ENCODE assay signal across 9 cellular contexts in the genomic region with DNA sequence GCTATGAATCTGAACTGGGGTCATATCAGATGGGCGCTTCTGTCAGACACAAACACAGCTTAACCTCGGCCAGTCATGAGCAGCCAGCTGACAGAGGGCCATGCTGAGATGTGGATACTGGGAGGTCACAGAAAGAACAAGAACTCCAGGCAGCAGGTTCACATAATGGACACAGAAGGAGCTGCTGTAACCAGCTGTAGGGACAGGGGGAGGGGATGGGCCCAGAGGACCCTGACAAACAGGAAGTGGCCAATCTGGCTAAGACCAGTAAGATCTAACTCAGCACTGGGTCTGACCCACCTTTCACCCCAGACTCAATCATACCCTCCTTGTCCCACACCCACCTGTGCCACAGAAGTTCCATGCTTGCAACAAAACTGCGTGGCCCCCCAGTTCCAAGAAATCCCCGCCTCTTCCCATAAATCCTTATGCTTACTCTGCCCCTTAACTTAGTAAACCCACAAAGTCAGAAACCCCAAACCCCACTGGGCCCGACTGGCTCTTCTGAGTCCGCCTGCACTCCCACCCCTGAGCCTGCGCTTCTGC. TPM values are rescaled to one million over a fixed set of nuclear protein-coding genes. Genes with fewer than 3 reads are reported as not detected.
DNase-seq lines count a peak whose midpoint lies in the region; ATAC-seq, FAIRE-seq and TF ChIP-seq lines count a peak whose summit lies in the region.
"Had no signal": no experiment of that assay in that cellular context is flagged by ENCODE, and none has a peak within 500 bp of the region (broad histone marks: within the 10 kb centered on the region; RNA-seq: fewer than 3 reads in every experiment).

No MANE protein-coding gene starts in this region.

- TF ChIP-seq RAD21 in HepG2 (CRISPR knock-in tag; IDR thresholded peaks at IDR 0.05) = no peak

- no peak for TF ChIP-seq EP300 in HepG2 (IDR thresholded peaks at IDR 0.05; ENCODE audit: low read depth in 2 of 2, low read length in 2 of 2)
- TF ChIP-seq EP300 in HepG2 (CRISPR knock-in tag; IDR thresholded peaks at IDR 0.05; ENCODE audit: borderline replicate concordance) = no peak
- no peak for TF ChIP-seq EP300 in suprapubic skin (IDR thresholded peaks at IDR 0.05)

- POLR2A ChIA-PET in activated CD8-positive, alpha-beta T cell treated with anti-CD3 and anti-CD28 coated beads for 36 hours (lab: Charles Lee) = interaction anchor here (1.1 to 1.8 kb wide), 3 partner anchors 12 to 40 kb away, joined by 3 to 6 read pairs (median 3); no protein-coding TSS in a partner anchor
- POLR2A ChIA-PET in HepG2 (lab: Yijun Ruan, JAX) = interaction anchor here (0.7 kb wide), 1 partner anchor 62 kb away, joined by 3 read pairs; no protein-coding TSS in a partner anchor

- no peak overlapping the region for H3K4me2 ChIP-seq in HepG2 (ENCODE audit: low read depth, low read length)

- TF ChIP-seq POLR2A in HepG2 (IDR thresholded peaks at IDR 0.05; ENCODE audit: insufficient read depth in 1 of 2, low read depth in 2 of 2, low read length in 2 of 2) (no peak), suprapubic skin (IDR thresholded peaks at IDR 0.05) (no peak)

- CTCF ChIA-PET in activated CD8-positive, alpha-beta T cell treated with anti-CD3 and anti-CD28 coated beads for 36 hours (lab: Charles Lee) = interaction anchor here (0.7 to 3.7 kb wide), 6 partner anchors 16 to 285 kb away, joined by 3 to 17 read pairs (median 6); no protein-coding TSS in a partner anchor
- CTCF ChIA-PET in HepG2 (lab: Yijun Ruan, JAX; ENCODE audit: low intra/inter-chr PET ratio, low total read pairs) = no interaction called here

- peak; percentile 17 for DNase-seq in activated CD4-positive, alpha-beta T cell treated with anti-CD3 and anti-CD28 coated beads for 48 hours
- DNase-seq in activated CD4-positive, alpha-beta T cell treated with anti-CD3 and anti-CD28 coated beads, Interleukin-2, amount 50 U/mL, for 1 hour = no peak
- DNase-seq in activated CD8-positive, alpha-beta T cell treated with anti-CD3 and anti-CD28 coated beads for 36 hours = peak; percentile 59
- DNase-seq in HepG2 (ENCODE audit: low spot score) (no peak), suprapubic skin (ENCODE audit: low spot score in 2 of 2) (no peak), foreskin melanocyte (no peak)
- DNase-seq: CD4-positive, alpha-beta T cell had no signal

- in situ Hi-C loops in HepG2 (cut with HindIII; ENCODE audit: extremely low pct_ligation_motif_present, low pct_unique_long_range_greater_than_20kb) = loop anchor here (5.0 kb wide), 1 partner anchor 90 kb away; no protein-coding TSS in a partner anchor

- TF ChIP-seq CTCF in activated CD8-positive, alpha-beta T cell treated with anti-CD3 and anti-CD28 coated beads for 36 hours (IDR thresholded peaks at IDR 0.05) = no peak
- no peak for TF ChIP-seq CTCF in HepG2 (CRISPR knock-in tag; IDR thresholded peaks at IDR 0.05)
- no peak for TF ChIP-seq CTCF in suprapubic skin (IDR thresholded peaks at IDR 0.05)

- H3K9ac ChIP-seq in HepG2 (ENCODE audit: insufficient read depth, low read depth, low read length) = no peak overlapping the region

- peaks cover 32% of the 10 kb centered on the region for H3K4me1 ChIP-seq in HepG2 (ENCODE audit: insufficient read depth, low read length)
- H3K4me1 ChIP-seq in suprapubic skin = peaks cover 32% of the 10 kb centered on the region

- H3K4me3 ChIP-seq in HepG2 (replicated peaks in 1 of 3; ENCODE audit: insufficient read depth in 1 of 3, low read depth in 2 of 3, low read length in 3 of 3) = no peak overlapping the region
- H3K4me3 ChIP-seq in suprapubic skin = no peak overlapping the region

- H3K27me3 Mint-ChIP-seq in activated CD8-positive, alpha-beta T cell treated with anti-CD3 and anti-CD28 coated beads for 36 hours = no peaks in the 10 kb centered on the region

- no peaks in the 10 kb centered on the region for H3K27me3 ChIP-seq in HepG2 (ENCODE audit: control insufficient read depth in 1 of 2, insufficient read depth in 2 of 2, low read length in 2 of 2)
- H3K27me3 ChIP-seq in suprapubic skin = no peaks in the 10 kb centered on the region

- H3K79me2 ChIP-seq in HepG2 (ENCODE audit: insufficient read depth, low read length) = no peaks in the 10 kb centered on the region

- ATAC-seq in activated CD8-positive, alpha-beta T cell treated with anti-CD3 and anti-CD28 coated beads for 36 hours = peak; percentile 77
- ATAC-seq in HepG2 = no peak
- no peak for ATAC-seq in HG02981 (IDR thresholded peaks at IDR 0.05; ENCODE audit: unreplicated experiment)
- no peak for ATAC-seq in GM19035 (IDR thresholded peaks at IDR 0.05; ENCODE audit: unreplicated experiment)

- H3K27ac Mint-ChIP-seq in activated CD8-positive, alpha-beta T cell treated with anti-CD3 and anti-CD28 coated beads for 36 hours = peak overlapping the region; percentile 39
- H3K27ac Mint-ChIP-seq: CD4-positive, alpha-beta T cell had no signal

- WGBS in HepG2 (ENCODE audit: low lambda C conversion rate) = 65% methylated on average over 7 of the region's 7 CpGs
- WGBS in suprapubic skin = 71% methylated on average over 7 of the region's 7 CpGs

- no peaks in the 10 kb centered on the region for H3K36me3 ChIP-seq in HepG2 (replicated peaks in 1 of 2; ENCODE audit: control insufficient read depth in 1 of 2, insufficient read depth in 2 of 2, low read length in 2 of 2)
- H3K36me3 ChIP-seq in suprapubic skin = no peaks in the 10 kb centered on the region

- no peak for FAIRE-seq in HepG2 (lab: Jason Lieb, UNC)

- no peak overlapping the region for H3K27ac ChIP-seq in HepG2 (ENCODE audit: extremely low read length, insufficient read depth, low read length)
- peak overlapping the region; percentile 5 for H3K27ac ChIP-seq in suprapubic skin

- no peaks in the 10 kb centered on the region for H3K9me3 Mint-ChIP-seq in activated CD8-positive, alpha-beta T cell treated with anti-CD3 and anti-CD28 coated beads for 36 hours
- H3K9me3 Mint-ChIP-seq: CD4-positive, alpha-beta T cell had no signal

- no peaks in the 10 kb centered on the region for H3K36me3 Mint-ChIP-seq in activated CD8-positive, alpha-beta T cell treated with anti-CD3 and anti-CD28 coated beads for 36 hours (ENCODE audit: low read depth)

- intact Hi-C loops in activated CD8-positive, alpha-beta T cell treated with anti-CD3 and anti-CD28 coated beads for 36 hours (cut with micrococcal nuclease) = no loop called here
- intact Hi-C loops in HepG2 (cut with micrococcal nuclease; ENCODE audit: unreplicated experiment) = no loop called here

- no peaks in the 10 kb centered on the region for H4K20me1 ChIP-seq in HepG2 (ENCODE audit: insufficient read depth, low read length)

- H3K4me1 Mint-ChIP-seq in activated CD8-positive, alpha-beta T cell treated with anti-CD3 and anti-CD28 coated beads for 36 hours (ENCODE audit: low read depth) = peaks cover 30% of the 10 kb centered on the region

- H3K4me3 Mint-ChIP-seq in activated CD8-positive, alpha-beta T cell treated with anti-CD3 and anti-CD28 coated beads for 36 hours = no peak overlapping the region
- H3K4me3 Mint-ChIP-seq: CD4-positive, alpha-beta T cell had no signal

- no TSS peak for BruUV-seq in HepG2 (replicated peaks; lab: Mats Ljungman, UMichigan)

- no peaks in the 10 kb centered on the region for H3K9me3 ChIP-seq in HepG2 (ENCODE audit: low read length)
- H3K9me3 ChIP-seq in suprapubic skin = no peaks in the 10 kb centered on the region

- no peak overlapping the region for H2AFZ ChIP-seq in HepG2 (ENCODE audit: low read length)

RNA-seq across cellular contexts. Expression of a gene that starts 3.9 kb away (rescaled TPM):
- under 1 TPM; 0.18 TPM for total RNA-seq in activated CD8-positive, alpha-beta T cell treated with anti-CD3 and anti-CD28 coated beads for 36 hours
- total RNA-seq in HepG2 (2016; rRNA removed; fragmentation: Illumina TruSeq; extraction: Trizol) (0.45 and 0.77 TPM in 2 replicates), suprapubic skin (1 to 10 TPM; 3.3 to 7.9 (median 6.4) TPM)
- not detected in 2 replicates for total RNA-seq in HepG2 (2016; cell fraction: cytosol; rRNA removed; fragmentation: Illumina TruSeq; extraction: Trizol; ENCODE audit: low read depth)
- total RNA-seq in HepG2 (2016; cell fraction: insoluble cytoplasmic fraction; rRNA removed; fragmentation: Illumina TruSeq; extraction: Trizol) = 0.54 and 0.76 TPM in 2 replicates
- 0.15 and 0.45 TPM in 2 replicates for total RNA-seq in HepG2 (2016; cell fraction: membrane; rRNA removed; fragmentation: Illumina TruSeq; extraction: Trizol)
- 0.78 and 0.91 TPM in 2 replicates for total RNA-seq in HepG2 (2016; cell fraction: nucleus; rRNA removed; fragmentation: Illumina TruSeq; extraction: Trizol)
- polyA plus RNA-seq in HepG2 (2011; rRNA removed) = 2.8 and 4.9 TPM in 2 replicates
- 1.8 and 3.0 TPM in 2 replicates for polyA plus RNA-seq in HepG2 (2011; cell fraction: cytosol; rRNA removed)
- 5.6 and 9.1 TPM in 2 replicates for polyA plus RNA-seq in HepG2 (2011; cell fraction: nucleus; rRNA removed)
- 3.2 and 7.5 TPM in 2 replicates for polyA plus RNA-seq in HepG2 (2012)
- polyA plus RNA-seq in HepG2 (2016; cell fraction: cytosol; fragmentation: Illumina TruSeq; extraction: Trizol; ENCODE audit: low read depth) = 0.06 and 0.10 TPM in 2 replicates
- polyA plus RNA-seq in HepG2 (2016; cell fraction: insoluble cytoplasmic fraction; fragmentation: Illumina TruSeq; extraction: Trizol; ENCODE audit: low read depth) = 0.57 and 0.62 TPM in 2 replicates
- 0.11 and 0.16 TPM in 2 replicates for polyA plus RNA-seq in HepG2 (2016; cell fraction: membrane; fragmentation: Illumina TruSeq; extraction: Trizol; ENCODE audit: low read depth)
- 0.96 and 1.2 TPM in 2 replicates for polyA plus RNA-seq in HepG2 (2016; cell fraction: nucleus; fragmentation: Illumina TruSeq; extraction: Trizol; ENCODE audit: insufficient read depth, low read depth)
- 1.5 TPM in 1 of 2 replicates, not detected in the other for polyA minus RNA-seq in HepG2 (2011; rRNA and poly(A)+ RNA removed; ENCODE audit: low replicate concordance)
- polyA minus RNA-seq in HepG2 (2011; cell fraction: cytosol; rRNA and poly(A)+ RNA removed) = 0.70 and 1.5 TPM in 2 replicates
- 0.90 and 2.7 TPM in 2 replicates for polyA minus RNA-seq in HepG2 (2011; cell fraction: nucleus; rRNA and poly(A)+ RNA removed)
- total RNA-seq: CD4-positive, alpha-beta T cell had no signal

RNA-seq across cellular contexts. Expression of a gene that starts 37.1 kb away (rescaled TPM):
- total RNA-seq in activated CD8-positive, alpha-beta T cell treated with anti-CD3 and anti-CD28 coated beads for 36 hours = 10 to 100 TPM; 44.5 to 46.7 TPM
- total RNA-seq in HepG2 (2016; rRNA removed; fragmentation: Illumina TruSeq; extraction: Trizol) (5.4 and 6.3 TPM in 2 replicates), suprapubic skin (10 to 100 TPM; 29.7 to 46.7 (median 34.0) TPM)
- total RNA-seq in HepG2 (2016; cell fraction: cytosol; rRNA removed; fragmentation: Illumina TruSeq; extraction: Trizol; ENCODE audit: low read depth) = 0.71 and 1.1 TPM in 2 replicates
- 5.4 and 5.5 TPM in 2 replicates for total RNA-seq in HepG2 (2016; cell fraction: insoluble cytoplasmic fraction; rRNA removed; fragmentation: Illumina TruSeq; extraction: Trizol)
- total RNA-seq in HepG2 (2016; cell fraction: membrane; rRNA removed; fragmentation: Illumina TruSeq; extraction: Trizol) = 2.0 and 3.8 TPM in 2 replicates
- total RNA-seq in HepG2 (2016; cell fraction: nucleus; rRNA removed; fragmentation: Illumina TruSeq; extraction: Trizol) = 2.5 and 4.5 TPM in 2 replicates
- 3.8 and 5.8 TPM in 2 replicates for polyA plus RNA-seq in HepG2 (2011; rRNA removed)
- polyA plus RNA-seq in HepG2 (2011; cell fraction: cytosol; rRNA removed) = 4.1 and 4.6 TPM in 2 replicates
- 4.0 and 5.0 TPM in 2 replicates for polyA plus RNA-seq in HepG2 (2011; cell fraction: nucleus; rRNA removed)
- 4.2 and 4.9 TPM in 2 replicates for polyA plus RNA-seq in HepG2 (2012)
- polyA plus RNA-seq in HepG2 (2016; cell fraction: cytosol; fragmentation: Illumina TruSeq; extraction: Trizol; ENCODE audit: low read depth) = 0.36 and 0.58 TPM in 2 replicates
- polyA plus RNA-seq in HepG2 (2016; cell fraction: insoluble cytoplasmic fraction; fragmentation: Illumina TruSeq; extraction: Trizol; ENCODE audit: low read depth) = 3.5 TPM in 2 replicates
- polyA plus RNA-seq in HepG2 (2016; cell fraction: membrane; fragmentation: Illumina TruSeq; extraction: Trizol; ENCODE audit: low read depth) = 1.4 and 1.9 TPM in 2 replicates
- polyA plus RNA-seq in HepG2 (2016; cell fraction: nucleus; fragmentation: Illumina TruSeq; extraction: Trizol; ENCODE audit: insufficient read depth, low read depth) = 3.5 and 4.8 TPM in 2 replicates
- polyA minus RNA-seq in HepG2 (2011; rRNA and poly(A)+ RNA removed; ENCODE audit: low replicate concordance) = 1.1 and 6.2 TPM in 2 replicates
- polyA minus RNA-seq in HepG2 (2011; cell fraction: cytosol; rRNA and poly(A)+ RNA removed) = 2.2 and 2.3 TPM in 2 replicates
- 2.4 and 7.7 TPM in 2 replicates for polyA minus RNA-seq in HepG2 (2011; cell fraction: nucleus; rRNA and poly(A)+ RNA removed)

RNA-seq across cellular contexts. Expression of a gene that starts 41.7 kb away (rescaled TPM):
- 10 to 100 TPM; 45.4 to 49.7 TPM for total RNA-seq in activated CD8-positive, alpha-beta T cell treated with anti-CD3 and anti-CD28 coated beads for 36 hours
- total RNA-seq in HepG2 (2016; rRNA removed; fragmentation: Illumina TruSeq; extraction: Trizol) = 28.7 and 34.3 TPM in 2 replicates
- total RNA-seq in HepG2 (2016; cell fraction: cytosol; rRNA removed; fragmentation: Illumina TruSeq; extraction: Trizol; ENCODE audit: low read depth) = 2.5 and 3.6 TPM in 2 replicates
- 27.0 and 29.3 TPM in 2 replicates for total RNA-seq in HepG2 (2016; cell fraction: insoluble cytoplasmic fraction; rRNA removed; fragmentation: Illumina TruSeq; extraction: Trizol)
- 8.2 and 9.0 TPM in 2 replicates for total RNA-seq in HepG2 (2016; cell fraction: membrane; rRNA removed; fragmentation: Illumina TruSeq; extraction: Trizol)
- total RNA-seq in HepG2 (2016; cell fraction: nucleus; rRNA removed; fragmentation: Illumina TruSeq; extraction: Trizol) = 16.8 and 21.4 TPM in 2 replicates
- polyA plus RNA-seq in HepG2 (2011; rRNA removed) = 51.2 and 94.4 TPM in 2 replicates
- 53.4 and 72.6 TPM in 2 replicates for polyA plus RNA-seq in HepG2 (2011; cell fraction: cytosol; rRNA removed)
- 195 and 245 TPM in 2 replicates for polyA plus RNA-seq in HepG2 (2011; cell fraction: nucleus; rRNA removed)
- polyA plus RNA-seq in HepG2 (2012) = 58.3 and 88.7 TPM in 2 replicates
- polyA plus RNA-seq in HepG2 (2016; cell fraction: cytosol; fragmentation: Illumina TruSeq; extraction: Trizol; ENCODE audit: low read depth) = 1.8 TPM in 2 replicates
- polyA plus RNA-seq in HepG2 (2016; cell fraction: insoluble cytoplasmic fraction; fragmentation: Illumina TruSeq; extraction: Trizol; ENCODE audit: low read depth) = 20.2 and 26.3 TPM in 2 replicates
- 4.4 and 5.1 TPM in 2 replicates for polyA plus RNA-seq in HepG2 (2016; cell fraction: membrane; fragmentation: Illumina TruSeq; extraction: Trizol; ENCODE audit: low read depth)
- 31.6 and 34.2 TPM in 2 replicates for polyA plus RNA-seq in HepG2 (2016; cell fraction: nucleus; fragmentation: Illumina TruSeq; extraction: Trizol; ENCODE audit: insufficient read depth, low read depth)
- 34.5 and 120 TPM in 2 replicates for polyA minus RNA-seq in HepG2 (2011; rRNA and poly(A)+ RNA removed; ENCODE audit: low replicate concordance)
- 39.4 and 67.2 TPM in 2 replicates for polyA minus RNA-seq in HepG2 (2011; cell fraction: cytosol; rRNA and poly(A)+ RNA removed)
- 44.7 and 77.3 TPM in 2 replicates for polyA minus RNA-seq in HepG2 (2011; cell fraction: nucleus; rRNA and poly(A)+ RNA removed)
- 10 to 100 TPM; 15.3 to 21.8 (median 17.1) TPM for total RNA-seq in suprapubic skin

RNA-seq across cellular contexts. Expression of a gene that starts 55.3 kb away (rescaled TPM):
- 10 to 100 TPM; 13.8 to 17.1 TPM for total RNA-seq in activated CD8-positive, alpha-beta T cell treated with anti-CD3 and anti-CD28 coated beads for 36 hours
- total RNA-seq in HepG2 (2016; rRNA removed; fragmentation: Illumina TruSeq; extraction: Trizol) (11.2 and 20.3 TPM in 2 replicates), suprapubic skin (1 to 10 TPM; 1.2 to 7.3 (median 3.0) TPM)
- total RNA-seq in HepG2 (2016; cell fraction: cytosol; rRNA removed; fragmentation: Illumina TruSeq; extraction: Trizol; ENCODE audit: low read depth) = 2.3 and 2.8 TPM in 2 replicates
- total RNA-seq in HepG2 (2016; cell fraction: insoluble cytoplasmic fraction; rRNA removed; fragmentation: Illumina TruSeq; extraction: Trizol) = 10.1 and 20.9 TPM in 2 replicates
- total RNA-seq in HepG2 (2016; cell fraction: membrane; rRNA removed; fragmentation: Illumina TruSeq; extraction: Trizol) = 3.2 and 3.4 TPM in 2 replicates
- 19.4 and 20.3 TPM in 2 replicates for total RNA-seq in HepG2 (2016; cell fraction: nucleus; rRNA removed; fragmentation: Illumina TruSeq; extraction: Trizol)
- polyA plus RNA-seq in HepG2 (2011; rRNA removed) = 75.0 and 124 TPM in 2 replicates
- 57.2 and 84.6 TPM in 2 replicates for polyA plus RNA-seq in HepG2 (2011; cell fraction: cytosol; rRNA removed)
- polyA plus RNA-seq in HepG2 (2011; cell fraction: nucleus; rRNA removed) = 110 and 144 TPM in 2 replicates
- polyA plus RNA-seq in HepG2 (2012) = 126 and 159 TPM in 2 replicates
- polyA plus RNA-seq in HepG2 (2016; cell fraction: cytosol; fragmentation: Illumina TruSeq; extraction: Trizol; ENCODE audit: low read depth) = 2.5 and 2.9 TPM in 2 replicates
- polyA plus RNA-seq in HepG2 (2016; cell fraction: insoluble cytoplasmic fraction; fragmentation: Illumina TruSeq; extraction: Trizol; ENCODE audit: low read depth) = 12.0 and 13.0 TPM in 2 replicates
- 3.3 and 3.8 TPM in 2 replicates for polyA plus RNA-seq in HepG2 (2016; cell fraction: membrane; fragmentation: Illumina TruSeq; extraction: Trizol; ENCODE audit: low read depth)
- 37.3 and 42.3 TPM in 2 replicates for polyA plus RNA-seq in HepG2 (2016; cell fraction: nucleus; fragmentation: Illumina TruSeq; extraction: Trizol; ENCODE audit: insufficient read depth, low read depth)
- 2.0 and 61.9 TPM in 2 replicates for polyA minus RNA-seq in HepG2 (2011; rRNA and poly(A)+ RNA removed; ENCODE audit: low replicate concordance)
- 61.5 and 88.3 TPM in 2 replicates for polyA minus RNA-seq in HepG2 (2011; cell fraction: cytosol; rRNA and poly(A)+ RNA removed)
- 34.2 and 54.7 TPM in 2 replicates for polyA minus RNA-seq in HepG2 (2011; cell fraction: nucleus; rRNA and poly(A)+ RNA removed)

Comparison
In these comparisons a context has a peak if more than half of its experiments do, and no peak if none do; other contexts are left out.
1. DNase-seq: peak in activated CD4-positive, alpha-beta T cell treated with anti-CD3 and anti-CD28 coated beads for 48 hours (single experiment) and activated CD8-positive, alpha-beta T cell treated with anti-CD3 and anti-CD28 coated beads for 36 hours (single experiment); none in activated CD4-positive, alpha-beta T cell treated with anti-CD3 and anti-CD28 coated beads, Interleukin-2, amount 50 U/mL, for 1 hour (single experiment), HepG2 (single experiment), suprapubic skin (0 of 2) and foreskin melanocyte (single experiment).